20 cellular contexts compared by ENCODE assay signal in the genomic region with DNA sequence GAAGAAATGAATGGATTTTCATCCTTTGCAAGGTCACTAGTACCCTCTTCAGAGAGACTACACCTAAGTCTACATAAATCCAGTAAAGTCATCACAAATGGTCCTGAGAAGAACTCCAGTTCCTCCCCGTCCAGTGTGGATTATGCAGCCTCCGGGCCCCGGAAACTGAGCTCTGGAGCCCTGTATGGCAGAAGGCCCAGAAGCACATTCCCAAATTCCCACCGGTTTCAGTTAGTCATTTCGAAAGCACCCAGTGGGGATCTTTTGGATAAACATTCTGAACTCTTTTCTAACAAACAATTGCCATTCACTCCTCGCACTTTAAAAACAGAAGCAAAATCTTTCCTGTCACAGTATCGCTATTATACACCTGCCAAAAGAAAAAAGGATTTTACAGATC. TPM values are rescaled to one million over a fixed set of nuclear protein-coding genes. Genes with fewer than 3 reads are reported as not detected.
DNase-seq lines count a peak whose midpoint lies in the region; ATAC-seq and TF ChIP-seq lines count a peak whose summit lies in the region.
"Had no signal": no experiment of that assay in that cellular context is flagged by ENCODE, and none has a peak within 500 bp of the region (broad histone marks: within the 10 kb centered on the region; RNA-seq: fewer than 3 reads in every experiment).

No MANE protein-coding gene starts in this region.

- H3K4me3 Mint-ChIP-seq in neural progenitor cell = no peak overlapping the region
- no peak overlapping the region for H3K4me3 Mint-ChIP-seq in natural killer cell treated with Interleukin-12 subunit alpha and Interleukin-12 subunit beta and Interleukin-15 and Interleukin-18, amount 100 ng/mL, for 72 hours
- H3K4me3 Mint-ChIP-seq in nephron progenitor cell = no peak overlapping the region
- H3K4me3 Mint-ChIP-seq: activated B cell treated with CpG ODN at 0.5 μM for 24 hours; activated CD8-positive, alpha-beta T cell treated with anti-CD3 and anti-CD28 coated beads for 36 hours; CD4-positive, alpha-beta memory T cell had no signal

- peaks cover 6% of the 10 kb centered on the region for H3K4me1 ChIP-seq in neural progenitor cell
- H3K4me1 ChIP-seq: lower lobe of right lung, SJSA1 had no signal

- no peaks in the 10 kb centered on the region for H3K79me2 ChIP-seq in neural progenitor cell (ENCODE audit: low read depth)
- H3K79me2 ChIP-seq: hepatocyte had no signal

- no peak overlapping the region for H3K9ac ChIP-seq in neural progenitor cell

- H3K27me3 Mint-ChIP-seq in neural progenitor cell (ENCODE audit: insufficient read depth, low read depth) (no peaks in the 10 kb centered on the region), nephron progenitor cell (ENCODE audit: low read depth, poor library complexity) (peaks cover 7% of the 10 kb centered on the region)
- no peaks in the 10 kb centered on the region for H3K27me3 Mint-ChIP-seq in natural killer cell treated with Interleukin-12 subunit alpha and Interleukin-12 subunit beta and Interleukin-15 and Interleukin-18, amount 100 ng/mL, for 72 hours
- H3K27me3 Mint-ChIP-seq: activated B cell treated with CpG ODN at 0.5 μM for 24 hours; activated CD8-positive, alpha-beta T cell treated with anti-CD3 and anti-CD28 coated beads for 36 hours; CD4-positive, alpha-beta memory T cell had no signal

- no peak overlapping the region for H3K4me3 ChIP-seq in neural progenitor cell
- H3K4me3 ChIP-seq: hepatocyte, lower lobe of right lung, SJSA1 had no signal

- H3K9me3 Mint-ChIP-seq in neural progenitor cell = no peaks in the 10 kb centered on the region
- H3K9me3 Mint-ChIP-seq in natural killer cell treated with Interleukin-12 subunit alpha and Interleukin-12 subunit beta and Interleukin-15 and Interleukin-18, amount 100 ng/mL, for 72 hours = no peaks in the 10 kb centered on the region
- no peaks in the 10 kb centered on the region for H3K9me3 Mint-ChIP-seq in nephron progenitor cell
- H3K9me3 Mint-ChIP-seq: activated B cell treated with CpG ODN at 0.5 μM for 24 hours; activated CD8-positive, alpha-beta T cell treated with anti-CD3 and anti-CD28 coated beads for 36 hours; CD4-positive, alpha-beta memory T cell had no signal

- no peaks in the 10 kb centered on the region for H3K9me3 ChIP-seq in neural progenitor cell (ENCODE audit: low read depth)
- H3K9me3 ChIP-seq: lower lobe of right lung, SJSA1 had no signal

- DNase-seq in Ammon's horn (ENCODE audit: low spot score) (peak; percentile 4), NCI-H460 (ENCODE audit: extremely low read depth, low read depth) (peak; percentile 29), cerebellar cortex (ENCODE audit: low spot score) (peak; percentile 19), neural progenitor cell (ENCODE audit: low spot score) (peak; percentile 7), SKM-1 (lab: John Stamatoyannopoulos, UW; ENCODE audit: unreplicated experiment) (no peak), nephron progenitor cell (no peak)
- no peak for DNase-seq in natural killer cell treated with Interleukin-12 subunit alpha and Interleukin-12 subunit beta and Interleukin-15 and Interleukin-18, amount 100 ng/mL, for 72 hours (ENCODE audit: low spot score)
- DNase-seq: activated B cell treated with CpG ODN at 0.5 μM for 24 hours; activated CD8-positive, alpha-beta T cell treated with anti-CD3 and anti-CD28 coated beads for 36 hours; activated T-cell treated with anti-CD3 and anti-CD28 coated beads, Interleukin-2, amount 50 U/mL, for 1 hour; CD4-positive, alpha-beta memory T cell; DMS153; lower lobe of right lung; MV-4-11; NCI-H187; NCI-H2227 treated with DMSO at 0.1 percent for 48 hours; stimulated activated CD8-positive, alpha-beta memory T cell treated with anti-CD3 and anti-CD28 coated beads, Interleukin-4, amount 100 ng/mL, for 48 hours had no signal

- peak overlapping the region; percentile 38 for H3K27ac ChIP-seq in neural progenitor cell
- H3K27ac ChIP-seq: hepatocyte, lower lobe of right lung, SJSA1 had no signal

- peaks cover 4% of the 10 kb centered on the region for H3F3A ChIP-seq in neural progenitor cell (ENCODE audit: low read depth)

- no peak overlapping the region for H3K4me2 ChIP-seq in neural progenitor cell
- H3K4me2 ChIP-seq: hepatocyte had no signal

- no peak for TF ChIP-seq CTCF in neural progenitor cell (IDR thresholded peaks at IDR 0.05)
- TF ChIP-seq CTCF in nephron progenitor cell (IDR thresholded peaks at IDR 0.05) = no peak

- H3K36me3 Mint-ChIP-seq in neural progenitor cell (peaks cover 9% of the 10 kb centered on the region), nephron progenitor cell (ENCODE audit: low read depth) (peaks cover 13% of the 10 kb centered on the region)
- no peaks in the 10 kb centered on the region for H3K36me3 Mint-ChIP-seq in natural killer cell treated with Interleukin-12 subunit alpha and Interleukin-12 subunit beta and Interleukin-15 and Interleukin-18, amount 100 ng/mL, for 72 hours

- H3K27ac Mint-ChIP-seq in neural progenitor cell = peak overlapping the region; percentile 24
- no peak overlapping the region for H3K27ac Mint-ChIP-seq in natural killer cell treated with Interleukin-12 subunit alpha and Interleukin-12 subunit beta and Interleukin-15 and Interleukin-18, amount 100 ng/mL, for 72 hours
- H3K27ac Mint-ChIP-seq in nephron progenitor cell = no peak overlapping the region
- H3K27ac Mint-ChIP-seq: activated B cell treated with CpG ODN at 0.5 μM for 24 hours; activated CD8-positive, alpha-beta T cell treated with anti-CD3 and anti-CD28 coated beads for 36 hours; CD4-positive, alpha-beta memory T cell had no signal

- H3K4me1 Mint-ChIP-seq in neural progenitor cell = peaks cover 4% of the 10 kb centered on the region
- no peaks in the 10 kb centered on the region for H3K4me1 Mint-ChIP-seq in natural killer cell treated with Interleukin-12 subunit alpha and Interleukin-12 subunit beta and Interleukin-15 and Interleukin-18, amount 100 ng/mL, for 72 hours (ENCODE audit: low read depth in 2 of 2)
- H3K4me1 Mint-ChIP-seq in nephron progenitor cell = no peaks in the 10 kb centered on the region
- H3K4me1 Mint-ChIP-seq: activated B cell treated with CpG ODN at 0.5 μM for 24 hours; CD4-positive, alpha-beta memory T cell had no signal

- H3K27me3 ChIP-seq in neural progenitor cell = no peaks in the 10 kb centered on the region
- H3K27me3 ChIP-seq: hepatocyte, SJSA1 had no signal

- no peak overlapping the region for H2AFZ ChIP-seq in neural progenitor cell (replicated peaks)
- H2AFZ ChIP-seq: hepatocyte had no signal

- no peak for ATAC-seq in HG03442 (IDR thresholded peaks at IDR 0.05; ENCODE audit: unreplicated experiment)
- ATAC-seq in natural killer cell treated with Interleukin-12 subunit alpha and Interleukin-12 subunit beta and Interleukin-15 and Interleukin-18, amount 100 ng/mL, for 72 hours = no peak
- ATAC-seq: activated CD8-positive, alpha-beta T cell treated with anti-CD3 and anti-CD28 coated beads for 36 hours; lower lobe of right lung had no signal

- no peaks in the 10 kb centered on the region for H4K20me1 ChIP-seq in neural progenitor cell (ENCODE audit: low read depth)

- no peaks in the 10 kb centered on the region for H3K36me3 ChIP-seq in neural progenitor cell
- H3K36me3 ChIP-seq: SJSA1 had no signal

RNA-seq across cellular contexts. Expression of gene SPATA7, which starts 40.8 kb away (rescaled TPM):
- total RNA-seq in NCI-H460 (2014; rRNA removed; shearing (Covaris generic)) = 42.9 and 50.2 TPM in 2 replicates
- 31.9 and 36.0 TPM in 2 replicates for polyA plus RNA-seq in NCI-H460 (2014; cell fraction: nucleus; rRNA removed)
- total RNA-seq in neural progenitor cell (ENCODE audit: low replicate concordance) = 31.4 and 39.9 TPM in 2 replicates
- total RNA-seq in natural killer cell treated with Interleukin-12 subunit alpha and Interleukin-12 subunit beta and Interleukin-15 and Interleukin-18, amount 100 ng/mL, for 72 hours = 1 to 10 TPM; 3.1 to 3.9 TPM

Comparison
In these comparisons a context has a peak if more than half of its experiments do, and no peak if none do; other contexts are left out.
1. DNase-seq: peak in Ammon's horn (single experiment), NCI-H460 (single experiment), cerebellar cortex (single experiment) and neural progenitor cell (single experiment); none in natural killer cell treated with Interleukin-12 subunit alpha and Interleukin-12 subunit beta and Interleukin-15 and Interleukin-18, amount 100 ng/mL, for 72 hours (single experiment), SKM-1 (single experiment) and nephron progenitor cell (single experiment).